Comparison of ENCODE assay signal across 20 cellular contexts in the genomic region with DNA sequence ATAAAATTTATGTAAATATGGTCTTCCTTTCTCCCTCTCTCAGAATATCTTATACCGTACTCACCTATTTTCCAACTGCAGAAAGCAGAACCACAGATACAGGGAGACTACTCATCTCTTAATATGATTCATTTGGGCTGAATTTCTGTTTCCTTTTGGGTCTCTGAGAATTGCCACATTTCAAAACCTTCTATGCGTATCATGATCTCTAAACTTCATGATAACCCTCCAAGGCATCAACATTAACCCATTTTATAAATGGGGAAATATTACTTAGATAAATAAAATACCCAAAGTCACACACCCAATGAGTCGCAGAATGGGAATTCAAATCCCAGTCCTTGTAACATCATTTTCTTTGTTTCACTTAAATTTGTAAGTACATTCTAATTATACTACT. TPM values are rescaled to one million over a fixed set of nuclear protein-coding genes. Genes with fewer than 3 reads are reported as not detected.
DNase-seq lines count a peak whose midpoint lies in the region; ATAC-seq lines count a peak whose summit lies in the region.
"Had no signal": no experiment of that assay in that cellular context is flagged by ENCODE, and none has a peak within 500 bp of the region (broad histone marks: within the 10 kb centered on the region; RNA-seq: fewer than 3 reads in every experiment).

No MANE protein-coding gene starts in this region.

- peaks cover 0 to 5% (median 0%) of the 10 kb centered on the region in 3 experiments for H3K36me3 ChIP-seq in naive thymus-derived CD4-positive, alpha-beta T cell (ENCODE audit: control insufficient read depth in 2 of 3, insufficient read depth in 3 of 3, low read length in 3 of 3)
- H3K36me3 ChIP-seq: heart right ventricle, MG63, WERI-Rb-1 had no signal

- H3K36me3 Mint-ChIP-seq in activated CD4-positive, alpha-beta T cell treated with anti-CD3 and anti-CD28 coated beads, Interleukin-2, amount 10 ng/mL, durations not matched to agents 24 days and 14 days (ENCODE audit: low read depth) = peaks cover 24% of the 10 kb centered on the region
- H3K36me3 Mint-ChIP-seq in activated naive CD8-positive, alpha-beta T cell treated with anti-CD3 and anti-CD28 coated beads for 36 hours = peaks cover 17% of the 10 kb centered on the region
- H3K36me3 Mint-ChIP-seq in naive thymus-derived CD4-positive, alpha-beta T cell = peaks cover 6 to 49% (median 8%) of the 10 kb centered on the region in 5 donors
- H3K36me3 Mint-ChIP-seq: type B pancreatic cell had no signal

- H3K9me3 Mint-ChIP-seq in activated CD4-positive, alpha-beta T cell treated with anti-CD3 and anti-CD28 coated beads, Interleukin-2, amount 10 ng/mL, durations not matched to agents 24 days and 14 days = peaks cover 12% of the 10 kb centered on the region
- H3K9me3 Mint-ChIP-seq in activated naive CD8-positive, alpha-beta T cell treated with anti-CD3 and anti-CD28 coated beads for 36 hours = peaks cover 19% of the 10 kb centered on the region
- H3K9me3 Mint-ChIP-seq in naive thymus-derived CD4-positive, alpha-beta T cell = peaks cover 0 to 33% (median 11%) of the 10 kb centered on the region in 11 donors

- no peak for ATAC-seq in naive thymus-derived CD4-positive, alpha-beta T cell
- no peak for ATAC-seq in GM18519 (IDR thresholded peaks at IDR 0.05; ENCODE audit: low FRiP score, unreplicated experiment)
- ATAC-seq: A549, GM12878, heart right ventricle, Panc1 had no signal

- H3K27ac ChIP-seq in naive thymus-derived CD4-positive, alpha-beta T cell (ENCODE audit: low read depth, low read length) = no peak overlapping the region
- H3K27ac ChIP-seq: A549, heart right ventricle, WERI-Rb-1 had no signal

- peaks cover 23 to 30% of the 10 kb centered on the region in 2 donors for H3K4me1 ChIP-seq in naive thymus-derived CD4-positive, alpha-beta T cell (ENCODE audit: control insufficient read depth in 2 of 2, insufficient read depth in 2 of 2, low read length in 2 of 2)
- H3K4me1 ChIP-seq: A549 had no signal

- peaks cover 0 to 9% (median 4%) of the 10 kb centered on the region in 3 experiments for H3K9me3 ChIP-seq in naive thymus-derived CD4-positive, alpha-beta T cell (ENCODE audit: control insufficient read depth in 2 of 3, low read length in 3 of 3)
- H3K9me3 ChIP-seq: MG63 had no signal

- DNase-seq in activated CD4-positive, alpha-beta T cell treated with anti-CD3 and anti-CD28 coated beads, Interleukin-2, amount 10 ng/mL, durations not matched to agents 24 days and 14 days = peak; percentile 54
- no peak for DNase-seq in activated CD4-positive, alpha-beta T cell treated with anti-CD3 and anti-CD28 coated beads for 4 hours
- DNase-seq in LHCN-M2 (ENCODE audit: low read depth) = peak; percentile 67
- DNase-seq in activated naive CD8-positive, alpha-beta T cell treated with anti-CD3 and anti-CD28 coated beads for 36 hours = no peak
- no peak for DNase-seq in naive thymus-derived CD4-positive, alpha-beta T cell
- DNase-seq in NCI-H2081 treated with DMSO at 0.1 percent for 48 hours (lab: John Stamatoyannopoulos, UW) = no peak
- DNase-seq in NCI-H2029 (lab: John Stamatoyannopoulos, UW) = no peak
- DNase-seq: COR-L47, H9, heart right ventricle, islet precursor cell, MG63, NCI-H2107, nucleus accumbens, WERI-Rb-1 had no signal

- CTCF ChIA-PET in naive thymus-derived CD4-positive, alpha-beta T cell (lab: Charles Lee) = interaction anchor here (0.7 to 8.8 kb wide), 5 partner anchors 9 to 52 kb away, joined by 4 to 154 read pairs (median 32); no protein-coding TSS in a partner anchor

- H3K27me3 ChIP-seq in naive thymus-derived CD4-positive, alpha-beta T cell (ENCODE audit: control insufficient read depth in 2 of 2, insufficient read depth in 2 of 2, low read length in 2 of 2) = no peaks in the 10 kb centered on the region
- H3K27me3 ChIP-seq: MG63 had no signal

- peak overlapping the region; percentile 13 for H3K4me3 Mint-ChIP-seq in activated CD4-positive, alpha-beta T cell treated with anti-CD3 and anti-CD28 coated beads, Interleukin-2, amount 10 ng/mL, durations not matched to agents 24 days and 14 days
- H3K4me3 Mint-ChIP-seq in activated naive CD8-positive, alpha-beta T cell treated with anti-CD3 and anti-CD28 coated beads for 36 hours = no peak overlapping the region
- peak overlapping the region in 3 of 10 donors; percentile 1 to 45 (median 22) for H3K4me3 Mint-ChIP-seq in naive thymus-derived CD4-positive, alpha-beta T cell
- H3K4me3 Mint-ChIP-seq: H9, type B pancreatic cell had no signal

- peaks cover 6% of the 10 kb centered on the region for H3K27me3 Mint-ChIP-seq in activated CD4-positive, alpha-beta T cell treated with anti-CD3 and anti-CD28 coated beads, Interleukin-2, amount 10 ng/mL, durations not matched to agents 24 days and 14 days
- H3K27me3 Mint-ChIP-seq in activated naive CD8-positive, alpha-beta T cell treated with anti-CD3 and anti-CD28 coated beads for 36 hours = peaks cover 12% of the 10 kb centered on the region
- H3K27me3 Mint-ChIP-seq in naive thymus-derived CD4-positive, alpha-beta T cell = peaks cover 0 to 10% (median 0%) of the 10 kb centered on the region in 5 donors

- no peak overlapping the region for H3K4me3 ChIP-seq in naive thymus-derived CD4-positive, alpha-beta T cell (ENCODE audit: low read length)
- H3K4me3 ChIP-seq: A549, GM12878, heart right ventricle, MG63 had no signal

- H3K27ac Mint-ChIP-seq in activated CD4-positive, alpha-beta T cell treated with anti-CD3 and anti-CD28 coated beads, Interleukin-2, amount 10 ng/mL, durations not matched to agents 24 days and 14 days = peak overlapping the region; percentile 61
- H3K27ac Mint-ChIP-seq in activated naive CD8-positive, alpha-beta T cell treated with anti-CD3 and anti-CD28 coated beads for 36 hours = peak overlapping the region; percentile 5
- H3K27ac Mint-ChIP-seq in naive thymus-derived CD4-positive, alpha-beta T cell = peak overlapping the region in 8 of 9 donors; percentile 16 to 76 (median 42)
- H3K27ac Mint-ChIP-seq: H9, type B pancreatic cell had no signal

- intact Hi-C loops in activated CD4-positive, alpha-beta T cell treated with anti-CD3 and anti-CD28 coated beads, Interleukin-2, amount 10 ng/mL, durations not matched to agents 24 days and 14 days (cut with micrococcal nuclease) = loop anchor here (2.0 to 10.0 kb wide), 3 partner anchors 1243 to 1524 kb away; a partner anchor contains a TSS
- intact Hi-C loops in naive thymus-derived CD4-positive, alpha-beta T cell (cut with micrococcal nuclease) = loop anchor here (5.0 to 10.0 kb wide), 4 partner anchors 173 to 1406 kb away; a partner anchor contains a TSS

- H3K4me1 Mint-ChIP-seq in activated CD4-positive, alpha-beta T cell treated with anti-CD3 and anti-CD28 coated beads, Interleukin-2, amount 10 ng/mL, durations not matched to agents 24 days and 14 days = peaks cover 43% of the 10 kb centered on the region
- peaks cover 50% of the 10 kb centered on the region for H3K4me1 Mint-ChIP-seq in activated naive CD8-positive, alpha-beta T cell treated with anti-CD3 and anti-CD28 coated beads for 36 hours
- peaks cover 20 to 54% (median 46%) of the 10 kb centered on the region in 7 donors for H3K4me1 Mint-ChIP-seq in naive thymus-derived CD4-positive, alpha-beta T cell

- POLR2A ChIA-PET in naive thymus-derived CD4-positive, alpha-beta T cell (lab: Charles Lee) = interaction anchor here (0.6 to 8.3 kb wide), 6 partner anchors 8 to 62 kb away, joined by 3 to 95 read pairs (median 16); no protein-coding TSS in a partner anchor

RNA-seq across cellular contexts. Expression of a gene that starts 16.6 kb away (rescaled TPM):
- 3.6 and 4.6 TPM in 2 replicates for total RNA-seq in activated CD4-positive, alpha-beta T cell treated with anti-CD3 and anti-CD28 coated beads, Interleukin-2, amount 10 ng/mL, durations not matched to agents 24 days and 14 days
- 74.3 and 86.8 TPM in 2 replicates for total RNA-seq in LHCN-M2 (2014; rRNA removed)
- 18.3 TPM for polyA plus RNA-seq in LHCN-M2 (2012)
- total RNA-seq in activated naive CD8-positive, alpha-beta T cell treated with anti-CD3 and anti-CD28 coated beads for 36 hours = 1 to 10 TPM; 1.3 to 2.3 TPM
- total RNA-seq in naive thymus-derived CD4-positive, alpha-beta T cell = 10 to 100 TPM in 3 of 5 experiments, 1 to 10 TPM in 2; 4.2 to 13.7 (median 10.4) TPM
- polyA plus RNA-seq in naive thymus-derived CD4-positive, alpha-beta T cell = 1 to 10 TPM; 1.3 to 2.5 TPM
- total RNA-seq: H9 had no signal

Comparison
In these comparisons a context has a peak if more than half of its experiments do, and no peak if none do; other contexts are left out.
1. DNase-seq: peak in activated CD4-positive, alpha-beta T cell treated with anti-CD3 and anti-CD28 coated beads, Interleukin-2, amount 10 ng/mL, durations not matched to agents 24 days and 14 days (single experiment) and LHCN-M2 (single experiment); none in activated CD4-positive, alpha-beta T cell treated with anti-CD3 and anti-CD28 coated beads for 4 hours (0 of 2), activated naive CD8-positive, alpha-beta T cell treated with anti-CD3 and anti-CD28 coated beads for 36 hours (single experiment), naive thymus-derived CD4-positive, alpha-beta T cell (0 of 9), NCI-H2081 treated with DMSO at 0.1 percent for 48 hours (single experiment) and NCI-H2029 (single experiment).
2. H3K27ac Mint-ChIP-seq: peak in every context shown above with its lines; median percentile 61 in activated CD4-positive, alpha-beta T cell treated with anti-CD3 and anti-CD28 coated beads, Interleukin-2, amount 10 ng/mL, durations not matched to agents 24 days and 14 days; 42 in naive thymus-derived CD4-positive, alpha-beta T cell; 5 in activated naive CD8-positive, alpha-beta T cell treated with anti-CD3 and anti-CD28 coated beads for 36 hours.